In genomic region chr16:21281698-21282389, GRCh38 we compare ENCODE assay signal across 2 cellular contexts.
TF ChIP-seq lines count a peak whose summit lies in the region.

No MANE protein-coding gene starts in this region.

TF ChIP-seq in HepG2, 621 proteins besides CTCF, POLR2A, EP300 and RAD21:
- TF ChIP-seq KDM2A (CRISPR knock-in tag; IDR thresholded peaks at IDR 0.05; ENCODE audit: borderline replicate concordance, low read depth) (no peak), ZNF431 (CRISPR knock-in tag; IDR thresholded peaks at IDR 0.05; ENCODE audit: borderline replicate concordance, low read depth) (peak; percentile 95), BRD4 (CRISPR knock-in tag; IDR thresholded peaks at IDR 0.05) (no peak), CBFB (CRISPR knock-in tag; IDR thresholded peaks at IDR 0.05) (no peak), GRHL1 (CRISPR knock-in tag; conservative IDR thresholded peaks at IDR 0.05) (no peak), HMGXB3 (CRISPR knock-in tag; IDR thresholded peaks at IDR 0.05; ENCODE audit: borderline replicate concordance) (no peak)

TF ChIP-seq in K562, 482 proteins besides CTCF, POLR2A, EP300 and RAD21:
- no peak for TF ChIP-seq GABPB1 (CRISPR knock-in tag; IDR thresholded peaks at IDR 0.05)
- TF ChIP-seq CHD2 (IDR thresholded peaks at IDR 0.05; ENCODE audit: low read depth, low read length): peak; percentile 71; the same call in 1 of the 2 replicates
- peak; percentile 84; the same call in 1 of the 2 replicates for TF ChIP-seq ZNF431 (CRISPR knock-in tag; IDR thresholded peaks at IDR 0.05)
TF ChIP-seq in K562: peak in this region for 2.
